In genomic region chr12:113912761-113913295, GRCh38 we compare ENCODE assay signal across 7 cellular contexts. TPM values are rescaled to one million over a fixed set of nuclear protein-coding genes. Genes with fewer than 3 reads are reported as not detected.
DNase-seq lines count a peak whose midpoint lies in the region; ATAC-seq and TF ChIP-seq lines count a peak whose summit lies in the region.

No MANE protein-coding gene starts in this region.

- H3K4me1 Mint-ChIP-seq in activated naive CD8-positive, alpha-beta T cell treated with anti-CD3 and anti-CD28 coated beads, Interleukin-2, amount 50 U/mL, for 24 hours, result no peaks in the 10 kb centered on the region

- no peak overlapping the region for H3K27ac Mint-ChIP-seq in activated naive CD8-positive, alpha-beta T cell treated with anti-CD3 and anti-CD28 coated beads, Interleukin-2, amount 50 U/mL, for 24 hours

- no peak overlapping the region for H3K27ac ChIP-seq in MM.1S (ENCODE audit: low read length)
- no peak overlapping the region for H3K27ac ChIP-seq in SK-N-SH (ENCODE audit: low read depth in 2 of 2, low read length in 1 of 2)

- H4K20me1 ChIP-seq in MM.1S (ENCODE audit: insufficient read depth, low read length) (no peaks in the 10 kb centered on the region), SK-N-SH (ENCODE audit: insufficient read depth) (no peaks in the 10 kb centered on the region)

- H3K4me3 ChIP-seq in GM12875 (ENCODE audit: low read depth, low read length) (no peak overlapping the region), MM.1S (ENCODE audit: low read length) (no peak overlapping the region), SK-N-SH (ENCODE audit: low read depth in 2 of 2, low read length in 1 of 2) (no peak overlapping the region)

- WGBS in SK-N-SH (ENCODE audit: low lambda C conversion rate), result 36% methylated on average over 12 of the region's 12 CpGs

- H3K4me2 ChIP-seq in MM.1S (ENCODE audit: low read depth, low read length) (no peak overlapping the region), SK-N-SH (no peak overlapping the region)

- H2AFZ ChIP-seq in MM.1S (ENCODE audit: low read length) (no peak overlapping the region), SK-N-SH (ENCODE audit: low read depth) (no peak overlapping the region)

- H3K4me3 Mint-ChIP-seq in activated naive CD8-positive, alpha-beta T cell treated with anti-CD3 and anti-CD28 coated beads, Interleukin-2, amount 50 U/mL, for 24 hours, result no peak overlapping the region

- no peaks in the 10 kb centered on the region for H3K27me3 ChIP-seq in MM.1S (replicated peaks; ENCODE audit: insufficient read depth, low read length)
- H3K27me3 ChIP-seq in SK-N-SH (ENCODE audit: insufficient read depth), result no peaks in the 10 kb centered on the region

- POLR2A ChIA-PET in SK-N-SH (lab: Yijun Ruan, JAX), result no interaction called here

- H3K4me1 ChIP-seq in MM.1S (ENCODE audit: low read length) (no peaks in the 10 kb centered on the region), SK-N-SH (ENCODE audit: control insufficient read depth in 1 of 2, insufficient read depth in 2 of 2, low read depth in 1 of 2, low read length in 1 of 2) (no peaks in the 10 kb centered on the region)

- H3K27me3 Mint-ChIP-seq in activated naive CD8-positive, alpha-beta T cell treated with anti-CD3 and anti-CD28 coated beads, Interleukin-2, amount 50 U/mL, for 24 hours, result no peaks in the 10 kb centered on the region

- H3F3A ChIP-seq in MM.1S (ENCODE audit: insufficient read depth, low read length) (no peaks in the 10 kb centered on the region), SK-N-SH (replicated peaks; ENCODE audit: insufficient read depth) (no peaks in the 10 kb centered on the region)

- ATAC-seq in activated naive CD8-positive, alpha-beta T cell treated with anti-CD3 and anti-CD28 coated beads, Interleukin-2, amount 50 U/mL, for 24 hours, result peak; percentile 18
- ATAC-seq in left cardiac atrium (peak; percentile 68 to 72), GM18861 (IDR thresholded peaks at IDR 0.05; ENCODE audit: unreplicated experiment) (no peak)

- intact Hi-C loops in left cardiac atrium (cut with DNase I), result loop anchor here (5.0 kb wide), 2 partner anchors 451 to 476 kb away; no protein-coding TSS in a partner anchor

- no peak overlapping the region for H3K9ac ChIP-seq in MM.1S (ENCODE audit: low read length)
- H3K9ac ChIP-seq in SK-N-SH, result no peak overlapping the region

- TF ChIP-seq CTCF in GM12875 (IDR thresholded peaks at IDR 0.05; ENCODE audit: borderline replicate concordance, insufficient read depth, low read depth, low read length) (peak; percentile 83), MM.1S (IDR thresholded peaks at IDR 0.05; ENCODE audit: low read length) (peak; percentile 60), SK-N-SH (IDR thresholded peaks at IDR 0.05) (peak; percentile 97)

- no peaks in the 10 kb centered on the region for H3K9me3 ChIP-seq in MM.1S (replicated peaks; ENCODE audit: insufficient read depth, low read length)
- H3K9me3 ChIP-seq in SK-N-SH, result no peaks in the 10 kb centered on the region

- TF ChIP-seq EP300 in SK-N-SH (IDR thresholded peaks at IDR 0.05; ENCODE audit: borderline replicate concordance in 1 of 2, low read depth in 1 of 2, low read length in 1 of 2), result no peak

- H3K36me3 ChIP-seq in MM.1S (replicated peaks; ENCODE audit: insufficient read depth, low read length) (no peaks in the 10 kb centered on the region), SK-N-SH (replicated peaks in 1 of 2; ENCODE audit: control insufficient read depth in 1 of 2, insufficient read depth in 2 of 2, low read length in 1 of 2) (peaks cover 4 to 19% of the 10 kb centered on the region in 2 experiments)

- no peaks in the 10 kb centered on the region for H3K79me2 ChIP-seq in MM.1S (ENCODE audit: low read length)
- H3K79me2 ChIP-seq in SK-N-SH (ENCODE audit: insufficient read depth), result no peaks in the 10 kb centered on the region

- peak; percentile 97 for TF ChIP-seq RAD21 in SK-N-SH (IDR thresholded peaks at IDR 0.05; ENCODE audit: low read length)

- no peaks in the 10 kb centered on the region for H3K9me3 Mint-ChIP-seq in activated naive CD8-positive, alpha-beta T cell treated with anti-CD3 and anti-CD28 coated beads, Interleukin-2, amount 50 U/mL, for 24 hours

- H3K9me2 ChIP-seq in MM.1S (replicated peaks; ENCODE audit: insufficient read depth, low read length) (no peaks in the 10 kb centered on the region), SK-N-SH (no peaks in the 10 kb centered on the region)

- peaks cover 49% of the 10 kb centered on the region for H3K36me3 Mint-ChIP-seq in activated naive CD8-positive, alpha-beta T cell treated with anti-CD3 and anti-CD28 coated beads, Interleukin-2, amount 50 U/mL, for 24 hours (ENCODE audit: low read depth)

- DNase-seq in MM.1S, result peak; percentile 36
- peak; percentile 82 for DNase-seq in SK-N-SH
- peak; percentile 60 for DNase-seq in activated naive CD8-positive, alpha-beta T cell treated with anti-CD3 and anti-CD28 coated beads, Interleukin-2, amount 50 U/mL, for 24 hours
- peak; percentile 54 for DNase-seq in left cardiac atrium
- DNase-seq in putamen (ENCODE audit: low spot score), result peak; percentile 57

- CTCF ChIA-PET in SK-N-SH (lab: Yijun Ruan, JAX), result interaction anchor here (0.6 to 6.6 kb wide), 39 partner anchors 10 to 739 kb away, joined by 3 to 39 read pairs (median 4); partner anchors contain the start of genes LHX5 and RBM19

TF ChIP-seq in SK-N-SH, 30 proteins besides CTCF, POLR2A, EP300 and RAD21:
- TF ChIP-seq SMC3 (IDR thresholded peaks at IDR 0.05; ENCODE audit: low read depth, low read length), result peak; percentile 89
- no peak for TF ChIP-seq NFIC (IDR thresholded peaks at IDR 0.05; ENCODE audit: borderline replicate concordance)
TF ChIP-seq in SK-N-SH: peak in this region for 1.

RNA-seq across cellular contexts. Expression of gene RBM19, which starts 53.3 kb away (rescaled TPM):
- 16.6 and 20.3 TPM in 2 replicates for polyA plus RNA-seq in SK-N-SH (2012; rRNA removed)
- 7.1 and 8.6 TPM in 2 replicates for polyA plus RNA-seq in SK-N-SH (2012; cell fraction: cytosol; rRNA removed)
- 84.1 and 93.2 TPM in 2 replicates for polyA plus RNA-seq in SK-N-SH (2012; cell fraction: nucleus; rRNA removed)
- 10 to 100 TPM; 18.1 to 18.8 TPM for total RNA-seq in left cardiac atrium
